20 cellular contexts compared by ENCODE assay signal in genomic region chr7:92650391-92650790, GRCh38.
DNase-seq lines count a peak whose midpoint lies in the region; ATAC-seq, FAIRE-seq and TF ChIP-seq lines count a peak whose summit lies in the region.
"Had no signal": no experiment of that assay in that cellular context is flagged by ENCODE, and none has a peak within 500 bp of the region (broad histone marks: within the 10 kb centered on the region; RNA-seq: fewer than 3 reads in every experiment).

No MANE protein-coding gene starts in this region.

- in situ Hi-C loops in Panc1 (cut with HindIII; ENCODE audit: low pct_unique_long_range_greater_than_20kb, low sequenced_read_pairs) = no loop called here

- H3K4me1 Mint-ChIP-seq in activated naive CD4-positive, alpha-beta T cell treated with anti-CD3 and anti-CD28 coated beads, Interleukin-2, amount 50 U/mL, for 24 hours = peaks cover 66% of the 10 kb centered on the region
- peaks cover 84% of the 10 kb centered on the region for H3K4me1 Mint-ChIP-seq in activated T-helper 2 cell treated with anti-CD3 and anti-CD28 coated beads, Interferon-gamma antibody, Interleukin-2, Interleukin-4, amounts not matched to agents 10 μg/mL and 5 μg/mL and 100 μg/mL, durations not matched to agents 14 hours and 24 hours and 36 hours (ENCODE audit: low read depth)

- BruUV-seq in Panc1 (replicated peaks; lab: Mats Ljungman, UMichigan) = no TSS peak

- H3K36me3 Mint-ChIP-seq in activated naive CD4-positive, alpha-beta T cell treated with anti-CD3 and anti-CD28 coated beads, Interleukin-2, amount 50 U/mL, for 24 hours = peaks cover 28% of the 10 kb centered on the region
- H3K36me3 Mint-ChIP-seq in activated naive CD4-positive, alpha-beta T cell treated with anti-CD3 and anti-CD28 coated beads, Interleukin-2, amount 50 U/mL, for 72 hours = peaks cover 35 to 46% of the 10 kb centered on the region in 2 donors
- H3K36me3 Mint-ChIP-seq in activated T-helper 2 cell treated with anti-CD3 and anti-CD28 coated beads, Interferon-gamma antibody, Interleukin-2, Interleukin-4, amounts not matched to agents 10 μg/mL and 5 μg/mL and 100 μg/mL, durations not matched to agents 14 hours and 24 hours and 36 hours (ENCODE audit: low read depth) = peaks cover 58% of the 10 kb centered on the region
- H3K36me3 Mint-ChIP-seq: CD4-positive, CD25-positive, alpha-beta regulatory T cell had no signal

- CTCF ChIA-PET in Panc1 (lab: Charles Lee) = no interaction called here

- H3K4me3 ChIP-seq in Panc1 (ENCODE audit: low read depth in 2 of 2, low read length in 2 of 2) (no peak overlapping the region), small intestine (ENCODE audit: low read depth in 1 of 2, low read length in 2 of 2) (no peak overlapping the region)

- WGBS in small intestine, 3 donors = 36 to 53% (median 50%) methylated on average over 3 of the region's 3 CpGs

- H3K27me3 Mint-ChIP-seq in activated naive CD4-positive, alpha-beta T cell treated with anti-CD3 and anti-CD28 coated beads, Interleukin-2, amount 50 U/mL, for 24 hours = no peaks in the 10 kb centered on the region
- no peaks in the 10 kb centered on the region for H3K27me3 Mint-ChIP-seq in activated T-helper 2 cell treated with anti-CD3 and anti-CD28 coated beads, Interferon-gamma antibody, Interleukin-2, Interleukin-4, amounts not matched to agents 10 μg/mL and 5 μg/mL and 100 μg/mL, durations not matched to agents 14 hours and 24 hours and 36 hours (ENCODE audit: low read depth)
- H3K27me3 Mint-ChIP-seq: CD4-positive, CD25-positive, alpha-beta regulatory T cell; IgD-negative memory B cell had no signal

- no peaks in the 10 kb centered on the region for H3K36me3 ChIP-seq in Panc1 (ENCODE audit: control insufficient read depth, insufficient read depth, low read length)
- no peaks in the 10 kb centered on the region for H3K36me3 ChIP-seq in small intestine (ENCODE audit: control insufficient read depth in 2 of 2, insufficient read depth in 2 of 2, low read length in 2 of 2)

- H3K9me3 ChIP-seq in Panc1 (ENCODE audit: control insufficient read depth, insufficient read depth, low read depth, low read length) (no peaks in the 10 kb centered on the region), small intestine (ENCODE audit: control insufficient read depth, low read depth) (no peaks in the 10 kb centered on the region)

- H3K27ac Mint-ChIP-seq in activated naive CD4-positive, alpha-beta T cell treated with anti-CD3 and anti-CD28 coated beads, Interleukin-2, amount 50 U/mL, for 24 hours = peak overlapping the region; percentile 46
- H3K27ac Mint-ChIP-seq in activated naive CD4-positive, alpha-beta T cell treated with anti-CD3 and anti-CD28 coated beads, Interleukin-2, amount 50 U/mL, for 72 hours = peak overlapping the region in 1 of 2 donors; percentile 69
- peak overlapping the region; percentile 34 for H3K27ac Mint-ChIP-seq in activated T-helper 2 cell treated with anti-CD3 and anti-CD28 coated beads, Interferon-gamma antibody, Interleukin-2, Interleukin-4, amounts not matched to agents 10 μg/mL and 5 μg/mL and 100 μg/mL, durations not matched to agents 14 hours and 24 hours and 36 hours
- H3K27ac Mint-ChIP-seq: CD4-positive, CD25-positive, alpha-beta regulatory T cell; IgD-negative memory B cell had no signal

- H3K4me3 Mint-ChIP-seq in activated naive CD4-positive, alpha-beta T cell treated with anti-CD3 and anti-CD28 coated beads, Interleukin-2, amount 50 U/mL, for 24 hours = no peak overlapping the region
- H3K4me3 Mint-ChIP-seq in activated T-helper 2 cell treated with anti-CD3 and anti-CD28 coated beads, Interferon-gamma antibody, Interleukin-2, Interleukin-4, amounts not matched to agents 10 μg/mL and 5 μg/mL and 100 μg/mL, durations not matched to agents 14 hours and 24 hours and 36 hours (ENCODE audit: low read depth) = no peak overlapping the region
- H3K4me3 Mint-ChIP-seq: CD4-positive, CD25-positive, alpha-beta regulatory T cell; IgD-negative memory B cell had no signal

- intact Hi-C loops in Panc1 (cut with micrococcal nuclease; ENCODE audit: unreplicated experiment) = no loop called here
- intact Hi-C loops in activated T-helper 2 cell treated with anti-CD3 and anti-CD28 coated beads, Interferon-gamma antibody, Interleukin-2, Interleukin-4, amounts not matched to agents 10 μg/mL and 5 μg/mL and 100 μg/mL, durations not matched to agents 14 hours and 24 hours and 36 hours (cut with micrococcal nuclease) = no loop called here

- H3K4me1 ChIP-seq in Panc1 (ENCODE audit: control insufficient read depth, insufficient read depth, low read length) (peaks cover 34% of the 10 kb centered on the region), small intestine (ENCODE audit: control insufficient read depth in 2 of 2, insufficient read depth in 1 of 2, low read depth in 1 of 2, low read length in 1 of 2) (peaks cover 6 to 13% of the 10 kb centered on the region in 2 donors)

- FAIRE-seq in small intestine (lab: Jason Lieb, UNC) = no peak
- FAIRE-seq: H1 had no signal

- H3K27ac ChIP-seq in Panc1 (ENCODE audit: low read length) = peak overlapping the region; percentile 21; the same call in 1 of the 2 replicates
- no peak overlapping the region for H3K27ac ChIP-seq in small intestine (ENCODE audit: low read depth in 1 of 2, low read length in 1 of 2)

- H3K9me3 Mint-ChIP-seq in activated naive CD4-positive, alpha-beta T cell treated with anti-CD3 and anti-CD28 coated beads, Interleukin-2, amount 50 U/mL, for 24 hours = peaks cover 5% of the 10 kb centered on the region
- peaks cover 0 to 4% of the 10 kb centered on the region in 2 donors for H3K9me3 Mint-ChIP-seq in activated naive CD4-positive, alpha-beta T cell treated with anti-CD3 and anti-CD28 coated beads, Interleukin-2, amount 50 U/mL, for 72 hours
- H3K9me3 Mint-ChIP-seq in activated T-helper 2 cell treated with anti-CD3 and anti-CD28 coated beads, Interferon-gamma antibody, Interleukin-2, Interleukin-4, amounts not matched to agents 10 μg/mL and 5 μg/mL and 100 μg/mL, durations not matched to agents 14 hours and 24 hours and 36 hours = no peaks in the 10 kb centered on the region
- H3K9me3 Mint-ChIP-seq: IgD-negative memory B cell had no signal

- no peak for DNase-seq in activated naive CD4-positive, alpha-beta T cell treated with anti-CD3 and anti-CD28 coated beads, Interleukin-2, amount 50 U/mL, for 72 hours (ENCODE audit: low spot score in 2 of 2)
- DNase-seq in Panc1 (ENCODE audit: low read depth, low spot score) (no peak), small intestine (peak; percentile 66), anterior cingulate cortex (lab: John Stamatoyannopoulos, UW) (no peak)
- DNase-seq in activated T-helper 2 cell treated with anti-CD3 and anti-CD28 coated beads, Interferon-gamma antibody, Interleukin-2, Interleukin-4, amounts not matched to agents 10 μg/mL and 5 μg/mL and 100 μg/mL, durations not matched to agents 14 hours and 24 hours and 36 hours (ENCODE audit: low spot score) = no peak
- DNase-seq: CD4-positive, CD25-positive, alpha-beta regulatory T cell; DMS79; Karpas-422; NCI-H1694; NCI-H2081; NCI-H2171; NCI-H345; NCI-H524; NCI-H774; NK-92 treated with Interleukin-12 subunit alpha and Interleukin-12 subunit beta, amount 100 ng/mL, for 24 hours had no signal

- H3K27me3 ChIP-seq in Panc1 (ENCODE audit: control insufficient read depth, insufficient read depth, low read length) (no peaks in the 10 kb centered on the region), small intestine (ENCODE audit: control insufficient read depth in 2 of 2, insufficient read depth in 2 of 2, low read length in 2 of 2) (no peaks in the 10 kb centered on the region)

- POLR2A ChIA-PET in Panc1 (lab: Charles Lee) = no interaction called here

- TF ChIP-seq CTCF in Panc1 (IDR thresholded peaks at IDR 0.05) = no peak

- no peak for ATAC-seq in activated naive CD4-positive, alpha-beta T cell treated with anti-CD3 and anti-CD28 coated beads, Interleukin-2, amount 50 U/mL, for 72 hours
- no peak for ATAC-seq in Panc1
- no peak for ATAC-seq in HG02623 (IDR thresholded peaks at IDR 0.05; ENCODE audit: unreplicated experiment)
- ATAC-seq: HCT116 had no signal
